ENCODE assay signal across 29 cellular contexts in the genomic region with DNA sequence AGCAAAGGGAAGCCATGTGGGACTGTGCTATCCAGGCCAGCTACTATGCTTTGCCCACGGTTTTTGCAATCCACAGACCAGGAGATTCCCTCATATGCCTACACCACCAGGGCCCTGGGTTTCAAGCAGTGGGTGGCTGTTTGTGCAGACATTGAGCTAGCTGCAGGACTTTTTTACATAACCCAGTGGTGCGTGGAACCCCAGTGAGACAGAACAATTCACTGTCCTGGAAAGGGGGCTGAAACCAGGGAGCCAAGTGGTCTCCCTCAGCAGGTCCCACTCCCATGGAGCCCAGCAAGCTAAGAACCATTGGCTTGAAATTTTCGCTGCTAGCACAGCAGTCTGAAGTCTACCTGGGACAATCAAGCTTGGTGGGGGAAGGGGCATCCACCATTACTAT.
"Had no signal": no experiment of that assay in that cellular context is flagged by ENCODE, and none has a peak within 500 bp of the region (broad histone marks: within the 10 kb centered on the region; RNA-seq: fewer than 3 reads in every experiment).

No MANE protein-coding gene starts in this region.

- FAIRE-seq: urothelium cell line had no signal

- DNase-seq: stimulated activated CD4-positive, alpha-beta T cell treated with anti-CD3 and anti-CD28 coated beads, Interleukin-2, amount 100 ng/mL, for 48 hours; stimulated activated CD4-positive, alpha-beta T cell treated with anti-CD3 and anti-CD28 coated beads, Interleukin-4, amount 100 ng/mL, for 1 hour; stimulated activated CD4-positive, alpha-beta T cell treated with anti-CD3 and anti-CD28 coated beads, Interleukin-4, amount 100 ng/mL, for 24 hours; stimulated activated CD4-positive, alpha-beta T cell treated with anti-CD3 and anti-CD28 coated beads, Interleukin-4, amount 100 ng/mL, for 4 hours; stimulated activated CD8-positive, alpha-beta memory T cell treated with anti-CD3 and anti-CD28 coated beads, Interleukin-4, amount 100 ng/mL, for 48 hours; stimulated activated naive B cell treated with anti-CD40 and anti-IgM and Interleukin-4, amounts not matched to agents 10 μg/mL and 1 μg/mL and 100 μg/mL, for 72 hours; stimulated activated naive CD4-positive, alpha-beta T cell; stimulated activated naive CD4-positive, alpha-beta T cell treated with Interleukin-2 at 50 U/mL for 16 hours; stimulated activated naive CD8-positive, alpha-beta T cell treated with anti-CD3 and anti-CD28 coated beads, Interleukin-15, amount 100 ng/mL, for 72 hours; stimulated activated naive CD8-positive, alpha-beta T cell treated with anti-CD3 and anti-CD28 coated beads, Interleukin-15, Interleukin-2, amounts not matched to agents 100 U/mL and 50 U/mL, for 24 hours; stomach; substantia nigra; testis; thyroid gland; tibial artery; transverse colon; trophoblast cell; upper lobe of left lung; upper lobe of right lung; uterus had no signal

- H3K27me3 ChIP-seq: stomach, suprapubic skin, testis, thyroid gland, tibial artery, tibial nerve, transverse colon, upper lobe of left lung, upper lobe of right lung, uterus, vagina had no signal

- H3K4me3 Mint-ChIP-seq: stimulated activated effector memory CD8-positive, alpha-beta T cell treated with anti-CD3 and anti-CD28 coated beads, Interleukin-12 subunit alpha, Interleukin-12 subunit beta, amount 100 ng/mL, for 72 hours; stimulated activated memory B cell treated with anti-CD40 and anti-IgM and Interleukin-4, amounts not matched to agents 10 μg/mL and 1 μg/mL and 100 μg/mL, for 72 hours; stimulated activated naive B cell treated with anti-CD40 and anti-IgM and Interleukin-4, amounts not matched to agents 10 μg/mL and 1 μg/mL and 100 μg/mL, for 72 hours; stimulated activated naive CD8-positive, alpha-beta T cell treated with anti-CD3 and anti-CD28 coated beads, Interleukin-15, amount 100 ng/mL, for 72 hours; stimulated activated naive CD8-positive, alpha-beta T cell treated with anti-CD3 and anti-CD28 coated beads, Interleukin-15, Interleukin-2, amounts not matched to agents 100 ng/mL and 50 ng/mL, for 24 hours; type B pancreatic cell had no signal

- H3K36me3 Mint-ChIP-seq: stimulated activated effector memory CD8-positive, alpha-beta T cell treated with anti-CD3 and anti-CD28 coated beads, Interleukin-12 subunit alpha, Interleukin-12 subunit beta, amount 100 ng/mL, for 72 hours; stimulated activated memory B cell treated with anti-CD40 and anti-IgM and Interleukin-4, amounts not matched to agents 10 μg/mL and 1 μg/mL and 100 μg/mL, for 72 hours; stimulated activated naive B cell treated with anti-CD40 and anti-IgM and Interleukin-4, amounts not matched to agents 10 μg/mL and 1 μg/mL and 100 μg/mL, for 72 hours; type B pancreatic cell had no signal

- H3K9me3 ChIP-seq: stomach, testis, thoracic aorta, thyroid gland, tibial artery, tibial nerve, transverse colon, upper lobe of left lung, upper lobe of right lung, uterus, vagina had no signal

- ATAC-seq: stimulated activated effector memory CD8-positive, alpha-beta T cell treated with anti-CD3 and anti-CD28 coated beads, Interleukin-12 subunit alpha, Interleukin-12 subunit beta, amount 100 ng/mL, for 72 hours; stimulated activated memory B cell treated with anti-CD40 and anti-IgM and Interleukin-4, amounts not matched to agents 10 μg/mL and 1 μg/mL and 100 μg/mL, for 72 hours; stimulated activated naive B cell treated with anti-CD40 and anti-IgM and Interleukin-4, amounts not matched to agents 10 μg/mL and 1 μg/mL and 100 μg/mL, for 72 hours; stimulated activated naive CD8-positive, alpha-beta T cell treated with anti-CD3 and anti-CD28 coated beads, Interleukin-15, amount 100 ng/mL, for 72 hours; stimulated activated naive CD8-positive, alpha-beta T cell treated with anti-CD3 and anti-CD28 coated beads, Interleukin-15, Interleukin-2, amounts not matched to agents 100 U/mL and 50 U/mL, for 24 hours; upper lobe of right lung had no signal

- H3K9me3 Mint-ChIP-seq: type B pancreatic cell had no signal

- H3K27ac ChIP-seq: stomach, suprapubic skin, testis, thoracic aorta, thyroid gland, tibial artery, tibial nerve, transverse colon, upper lobe of left lung, upper lobe of right lung, uterus, vagina had no signal

- H3K27me3 Mint-ChIP-seq: stimulated activated memory B cell treated with anti-CD40 and anti-IgM and Interleukin-4, amounts not matched to agents 10 μg/mL and 1 μg/mL and 100 μg/mL, for 72 hours; stimulated activated naive B cell treated with anti-CD40 and anti-IgM and Interleukin-4, amounts not matched to agents 10 μg/mL and 1 μg/mL and 100 μg/mL, for 72 hours; stimulated activated naive CD8-positive, alpha-beta T cell treated with anti-CD3 and anti-CD28 coated beads, Interleukin-15, amount 100 ng/mL, for 72 hours; stimulated activated naive CD8-positive, alpha-beta T cell treated with anti-CD3 and anti-CD28 coated beads, Interleukin-15, Interleukin-2, amounts not matched to agents 100 ng/mL and 50 ng/mL, for 24 hours; type B pancreatic cell had no signal

- H3K36me3 ChIP-seq: stomach, suprapubic skin, thoracic aorta, thyroid gland, tibial artery, tibial nerve, transverse colon, upper lobe of left lung, upper lobe of right lung, uterus, vagina had no signal

- H3K27ac Mint-ChIP-seq: stimulated activated effector memory CD8-positive, alpha-beta T cell treated with anti-CD3 and anti-CD28 coated beads, Interleukin-12 subunit alpha, Interleukin-12 subunit beta, amount 100 ng/mL, for 72 hours; stimulated activated memory B cell treated with anti-CD40 and anti-IgM and Interleukin-4, amounts not matched to agents 10 μg/mL and 1 μg/mL and 100 μg/mL, for 72 hours; stimulated activated naive B cell treated with anti-CD40 and anti-IgM and Interleukin-4, amounts not matched to agents 10 μg/mL and 1 μg/mL and 100 μg/mL, for 72 hours; stimulated activated naive CD8-positive, alpha-beta T cell treated with anti-CD3 and anti-CD28 coated beads, Interleukin-15, amount 100 ng/mL, for 72 hours; stimulated activated naive CD8-positive, alpha-beta T cell treated with anti-CD3 and anti-CD28 coated beads, Interleukin-15, Interleukin-2, amounts not matched to agents 100 ng/mL and 50 ng/mL, for 24 hours; type B pancreatic cell had no signal

- H3K4me1 ChIP-seq: stomach, suprapubic skin, testis, thyroid gland, tibial artery, tibial nerve, transverse colon, upper lobe of left lung, upper lobe of right lung, uterus, vagina had no signal

- H3K4me3 ChIP-seq: stomach, suprapubic skin, testis, thoracic aorta, thyroid gland, tibial artery, tibial nerve, transverse colon, upper lobe of left lung, upper lobe of right lung, uterus, vagina had no signal

- H3K4me1 Mint-ChIP-seq: stimulated activated effector memory CD8-positive, alpha-beta T cell treated with anti-CD3 and anti-CD28 coated beads, Interleukin-12 subunit alpha, Interleukin-12 subunit beta, amount 100 ng/mL, for 72 hours; stimulated activated memory B cell treated with anti-CD40 and anti-IgM and Interleukin-4, amounts not matched to agents 10 μg/mL and 1 μg/mL and 100 μg/mL, for 72 hours; stimulated activated naive B cell treated with anti-CD40 and anti-IgM and Interleukin-4, amounts not matched to agents 10 μg/mL and 1 μg/mL and 100 μg/mL, for 72 hours; stimulated activated naive CD8-positive, alpha-beta T cell treated with anti-CD3 and anti-CD28 coated beads, Interleukin-15, amount 100 ng/mL, for 72 hours had no signal
